In genomic region chr14:68549057-68549421, GRCh38 we compare ENCODE assay signal across 2 cellular contexts.
TF ChIP-seq lines count a peak whose summit lies in the region.

No MANE protein-coding gene starts in this region.

TF ChIP-seq in HCT116, 20 proteins besides CTCF, POLR2A, EP300 and RAD21 (continued from another document):
- TF ChIP-seq SIN3A (IDR thresholded peaks at IDR 0.05; ENCODE audit: low read depth) = no peak
- no peak for TF ChIP-seq ZBTB33 (IDR thresholded peaks at IDR 0.05; ENCODE audit: extremely low read depth, insufficient replicate concordance, low read length)
TF ChIP-seq in HCT116: peak in this region for 0.

TF ChIP-seq in K562, 482 proteins besides CTCF, POLR2A, EP300 and RAD21 (continued from another document and continues in another):
- TF ChIP-seq PREB (CRISPR knock-in tag; IDR thresholded peaks at IDR 0.05) = no peak
- no peak for TF ChIP-seq CREB3L1 (IDR thresholded peaks at IDR 0.05; ENCODE audit: borderline replicate concordance, low read depth)
- peak; percentile 48; the same call in 1 of the 2 replicates for TF ChIP-seq CBFA2T3 (IDR thresholded peaks at IDR 0.05)
- no peak for TF ChIP-seq U2AF1 (optimal IDR thresholded peaks at IDR 0.05; ENCODE audit: low read depth, low read length)
- TF ChIP-seq NRF1 (conservative IDR thresholded peaks at IDR 0.05 in 1 of 2, IDR thresholded peaks at IDR 0.05 in 1 of 2) = no peak
- no peak for TF ChIP-seq POLR2AphosphoS5 (IDR thresholded peaks at IDR 0.05; ENCODE audit: control insufficient read depth, insufficient read depth, low read depth, low read length)
- TF ChIP-seq SMARCA4 (IDR thresholded peaks at IDR 0.05) = peak; percentile 25; the same call in 1 of the 2 replicates
- peak; percentile 67 for TF ChIP-seq TFAP4 (CRISPR knock-in tag; IDR thresholded peaks at IDR 0.05; ENCODE audit: borderline replicate concordance)
- TF ChIP-seq ZNF518B (CRISPR knock-in tag; IDR thresholded peaks at IDR 0.05) = no peak
- TF ChIP-seq STAT6 (CRISPR knock-in tag; IDR thresholded peaks at IDR 0.05) = no peak
- TF ChIP-seq FIP1L1 (IDR thresholded peaks at IDR 0.05; ENCODE audit: low read depth, low read length, poor library complexity, severe bottlenecking) = no peak
- peak; percentile 65 for TF ChIP-seq FOSL1 (tag; conservative IDR thresholded peaks at IDR 0.05)
- TF ChIP-seq ZNF324 (CRISPR knock-in tag; IDR thresholded peaks at IDR 0.05) = no peak
- peak; percentile 35; the same call in 1 of the 2 replicates for TF ChIP-seq VEZF1 (CRISPR knock-in tag; IDR thresholded peaks at IDR 0.05)
- no peak for TF ChIP-seq IRF1 (CRISPR knock-in tag; IDR thresholded peaks at IDR 0.05; ENCODE audit: borderline replicate concordance)
- no peak for TF ChIP-seq EWSR1 (IDR thresholded peaks at IDR 0.05; ENCODE audit: borderline replicate concordance, low read depth, partially characterized antibody)
- no peak for TF ChIP-seq BRCA1 (IDR thresholded peaks at IDR 0.05)
- no peak for TF ChIP-seq BRCA1 (CRISPR knock-in tag; IDR thresholded peaks at IDR 0.05)
- no peak for TF ChIP-seq HNRNPL (IDR thresholded peaks at IDR 0.05; ENCODE audit: low read depth, low read length)
- TF ChIP-seq SRSF1 (IDR thresholded peaks at IDR 0.05; ENCODE audit: low read depth, low read length) = no peak
- no peak for TF ChIP-seq CCNT2 (IDR thresholded peaks at IDR 0.05; ENCODE audit: borderline replicate concordance, extremely low read depth, insufficient read length, low read depth, low read length)
- TF ChIP-seq ARID2 (IDR thresholded peaks at IDR 0.05) = no peak
- TF ChIP-seq ARID1B (IDR thresholded peaks at IDR 0.05) = peak; percentile 45
- TF ChIP-seq ARID3B (CRISPR knock-in tag; IDR thresholded peaks at IDR 0.05; ENCODE audit: borderline replicate concordance) = no peak
- TF ChIP-seq FOXP1 (CRISPR knock-in tag; IDR thresholded peaks at IDR 0.05) = no peak
- no peak for TF ChIP-seq KHSRP (IDR thresholded peaks at IDR 0.05)
- TF ChIP-seq TAF1 (IDR thresholded peaks at IDR 0.05; ENCODE audit: control insufficient read depth, extremely low read depth, insufficient read depth, low read length, severe bottlenecking) = no peak
- no peak for TF ChIP-seq SRSF7 (optimal IDR thresholded peaks at IDR 0.05; ENCODE audit: low read depth, low read length)
- no peak for TF ChIP-seq STAT5B (CRISPR knock-in tag; IDR thresholded peaks at IDR 0.05)
- TF ChIP-seq ZBTB26 (CRISPR knock-in tag; IDR thresholded peaks at IDR 0.05) = no peak
- TF ChIP-seq MBD1 (CRISPR knock-in tag; IDR thresholded peaks at IDR 0.05) = no peak
- no peak for TF ChIP-seq THAP7 (CRISPR knock-in tag; IDR thresholded peaks at IDR 0.05)
- TF ChIP-seq HLTF (IDR thresholded peaks at IDR 0.05) = no peak
- no peak for TF ChIP-seq FOXO4 (CRISPR knock-in tag; IDR thresholded peaks at IDR 0.05)
- no peak for TF ChIP-seq SREBF1 (IDR thresholded peaks at IDR 0.05; ENCODE audit: borderline replicate concordance, low read depth, low read length)
